ENCODE assay signal across 16 cellular contexts in genomic region chr3:46988616-46989015, GRCh38. TPM values are rescaled to one million over a fixed set of nuclear protein-coding genes. Genes with fewer than 3 reads are reported as not detected.
DNase-seq lines count a peak whose midpoint lies in the region; ATAC-seq and TF ChIP-seq lines count a peak whose summit lies in the region.
"Had no signal": no experiment of that assay in that cellular context is flagged by ENCODE, and none has a peak within 500 bp of the region (broad histone marks: within the 10 kb centered on the region; RNA-seq: fewer than 3 reads in every experiment).

No MANE protein-coding gene starts in this region.

- no peak for ATAC-seq in T-cell (replicated peaks in 1 of 4)
- ATAC-seq: body of pancreas had no signal

- no peak for TF ChIP-seq CTCF in vagina (IDR thresholded peaks at IDR 0.05)
- no peak for TF ChIP-seq CTCF in progenitor cell of endocrine pancreas (IDR thresholded peaks at IDR 0.05; ENCODE audit: unreplicated experiment)

- H3K4me3 ChIP-seq in vagina, result no peak overlapping the region
- H3K4me3 ChIP-seq: body of pancreas, SJSA1 had no signal

- peak overlapping the region; percentile 72 for H3K4me3 Mint-ChIP-seq in activated naive CD4-positive, alpha-beta T cell treated with anti-CD3 and anti-CD28 coated beads, Interleukin-2, amount 50 U/mL, for 24 hours
- H3K4me3 Mint-ChIP-seq in T-cell (peak overlapping the region in 1 of 3 donors; percentile 67), immature natural killer cell (peak overlapping the region; percentile 44 to 84 (median 63)), progenitor cell of endocrine pancreas (ENCODE audit: low read depth) (no peak overlapping the region)
- H3K4me3 Mint-ChIP-seq: mesothelial cell of epicardium had no signal

- TF ChIP-seq POLR2A in vagina (IDR thresholded peaks at IDR 0.05), result no peak

- H3K27me3 ChIP-seq in vagina, result no peaks in the 10 kb centered on the region
- H3K27me3 ChIP-seq: body of pancreas, foreskin keratinocyte, SJSA1 had no signal

- H3K36me3 Mint-ChIP-seq in activated naive CD4-positive, alpha-beta T cell treated with anti-CD3 and anti-CD28 coated beads, Interleukin-2, amount 50 U/mL, for 24 hours, result peaks cover 4% of the 10 kb centered on the region
- H3K36me3 Mint-ChIP-seq in T-cell (peaks cover 19% of the 10 kb centered on the region), immature natural killer cell (peaks cover 5 to 21% (median 9%) of the 10 kb centered on the region in 3 donors), progenitor cell of endocrine pancreas (ENCODE audit: insufficient read depth) (peaks cover 10% of the 10 kb centered on the region)

- H3K36me3 ChIP-seq in vagina, result peaks cover 0 to 4% of the 10 kb centered on the region in 2 donors
- H3K36me3 ChIP-seq: SJSA1 had no signal

- H3K27ac ChIP-seq in vagina, result peak overlapping the region; percentile 81
- H3K27ac ChIP-seq: SJSA1, VCaP had no signal

- peaks cover 69% of the 10 kb centered on the region for H3K4me1 Mint-ChIP-seq in activated naive CD4-positive, alpha-beta T cell treated with anti-CD3 and anti-CD28 coated beads, Interleukin-2, amount 50 U/mL, for 24 hours
- H3K4me1 Mint-ChIP-seq in T-cell (peaks cover 67 to 79% (median 68%) of the 10 kb centered on the region in 3 donors), immature natural killer cell (peaks cover 72 to 73% of the 10 kb centered on the region in 2 donors), progenitor cell of endocrine pancreas (ENCODE audit: low read depth) (peaks cover 16% of the 10 kb centered on the region)

- peaks cover 51% of the 10 kb centered on the region for H3K4me1 ChIP-seq in vagina
- H3K4me1 ChIP-seq: SJSA1 had no signal

- CTCF ChIA-PET in T-cell (lab: Charles Lee), result interaction anchor here in 1 of 2 donors (0.5 kb wide), 1 partner anchor 35 kb away, joined by 3 read pairs; no protein-coding TSS in a partner anchor

- POLR2A ChIA-PET in T-cell (lab: Charles Lee), result no interaction called here

- H3K27me3 Mint-ChIP-seq in activated naive CD4-positive, alpha-beta T cell treated with anti-CD3 and anti-CD28 coated beads, Interleukin-2, amount 50 U/mL, for 24 hours, result no peaks in the 10 kb centered on the region
- no peaks in the 10 kb centered on the region for H3K27me3 Mint-ChIP-seq in T-cell
- H3K27me3 Mint-ChIP-seq in immature natural killer cell (ENCODE audit: low read depth in 3 of 3), result peaks cover 6 to 10% (median 9%) of the 10 kb centered on the region in 3 donors
- no peaks in the 10 kb centered on the region for H3K27me3 Mint-ChIP-seq in progenitor cell of endocrine pancreas

- peak overlapping the region; percentile 55 for H3K27ac Mint-ChIP-seq in activated naive CD4-positive, alpha-beta T cell treated with anti-CD3 and anti-CD28 coated beads, Interleukin-2, amount 50 U/mL, for 24 hours
- H3K27ac Mint-ChIP-seq in T-cell (peak overlapping the region; percentile 78 to 95), immature natural killer cell (peak overlapping the region; percentile 87 to 95 (median 94)), progenitor cell of endocrine pancreas (no peak overlapping the region)
- H3K27ac Mint-ChIP-seq: mesothelial cell of epicardium had no signal

- DNase-seq in activated naive CD4-positive, alpha-beta T cell treated with anti-CD3 and anti-CD28 coated beads, Interleukin-2, amount 50 U/mL, for 16 hours, result no peak
- DNase-seq in T-cell (no peak), immature natural killer cell (no peak), vagina (ENCODE audit: extremely low spot score in 2 of 2) (no peak), progenitor cell of endocrine pancreas (ENCODE audit: low spot score, unreplicated experiment) (no peak), NCI-H226 (no peak), SKM-1 (lab: John Stamatoyannopoulos, UW; ENCODE audit: unreplicated experiment) (no peak)
- DNase-seq: activated T-cell treated with anti-CD3 and anti-CD28 coated beads, Interleukin-2, amount 50 U/mL, for 48 hours; body of pancreas; foreskin keratinocyte; posterior cingulate gyrus; trophoblast cell had no signal

- no peaks in the 10 kb centered on the region for H3K9me3 Mint-ChIP-seq in activated naive CD4-positive, alpha-beta T cell treated with anti-CD3 and anti-CD28 coated beads, Interleukin-2, amount 50 U/mL, for 24 hours
- no peaks in the 10 kb centered on the region for H3K9me3 Mint-ChIP-seq in T-cell
- H3K9me3 Mint-ChIP-seq in immature natural killer cell, result no peaks in the 10 kb centered on the region
- H3K9me3 Mint-ChIP-seq in progenitor cell of endocrine pancreas (ENCODE audit: low read depth), result no peaks in the 10 kb centered on the region
- H3K9me3 Mint-ChIP-seq: mesothelial cell of epicardium had no signal

- intact Hi-C loops in vagina (cut with DNase I), result no loop called here

- no peaks in the 10 kb centered on the region for H3K9me3 ChIP-seq in vagina
- H3K9me3 ChIP-seq: body of pancreas, SJSA1 had no signal

RNA-seq across cellular contexts. Expression of gene NBEAL2, which starts 9.2 kb away (rescaled TPM):
- total RNA-seq in T-cell, result 100 to 1,000 TPM; 141 to 206 (median 182) TPM
- 10 to 100 TPM in 1 of 3 donors, 1 to 10 TPM in 2; 7.9 to 28.4 (median 9.9) TPM for polyA plus RNA-seq in immature natural killer cell
- 227 TPM for total RNA-seq in vagina
- total RNA-seq in progenitor cell of endocrine pancreas, result 292 and 320 TPM in 2 replicates

RNA-seq across cellular contexts. Expression of gene CCDC12, which starts 12.1 kb away (rescaled TPM):
- total RNA-seq in T-cell (10 to 100 TPM; 66.5 to 78.4 (median 72.8) TPM), vagina (55.5 TPM), progenitor cell of endocrine pancreas (62.3 and 64.3 TPM in 2 replicates)
- 100 to 1,000 TPM; 114 to 174 (median 129) TPM for polyA plus RNA-seq in immature natural killer cell
